15 cellular contexts compared by ENCODE assay signal in the genomic region with DNA sequence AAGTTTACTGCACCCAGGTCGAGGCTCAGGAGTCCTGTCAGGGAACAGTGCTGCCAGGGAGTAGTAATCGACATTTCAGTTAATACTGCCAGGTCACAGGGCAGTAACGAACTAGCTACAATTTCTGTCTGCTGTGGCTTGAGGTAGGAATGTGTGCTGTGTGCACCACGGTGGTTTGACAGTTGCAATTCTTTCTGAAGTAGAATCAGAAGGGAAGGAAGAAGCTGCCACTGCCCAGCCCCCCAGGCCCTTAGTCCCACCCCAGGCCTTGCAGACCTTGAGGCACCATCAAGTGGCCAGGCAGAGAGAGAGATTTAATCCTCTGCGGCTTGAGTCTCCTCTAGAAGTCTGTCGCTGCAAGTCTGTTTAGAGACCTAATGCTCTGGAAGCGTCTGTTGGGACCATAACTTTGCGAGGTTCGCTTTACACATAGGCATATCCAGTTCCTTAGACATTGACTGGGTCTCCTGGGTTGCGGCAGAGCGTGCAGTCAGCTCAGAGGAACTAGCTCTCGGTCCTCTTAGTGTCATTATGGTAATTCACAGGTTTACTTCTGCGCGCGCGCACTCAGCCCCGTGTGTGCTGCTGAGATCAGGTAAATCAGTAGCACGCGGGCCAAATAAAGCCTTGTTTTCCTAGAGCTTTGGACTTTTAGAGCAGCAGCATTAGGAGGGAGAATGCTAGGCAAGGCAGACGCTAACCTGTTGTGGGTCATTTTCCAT.
DNase-seq lines count a peak whose midpoint lies in the region; ATAC-seq lines count a peak whose summit lies in the region.
"Had no signal": no experiment of that assay in that cellular context is flagged by ENCODE, and none has a peak within 500 bp of the region (broad histone marks: within the 10 kb centered on the region; RNA-seq: fewer than 3 reads in every experiment).

No MANE protein-coding gene starts in this region.

- ATAC-seq in HG02840 (IDR thresholded peaks at IDR 0.05; ENCODE audit: low FRiP score, unreplicated experiment), result no peak
- ATAC-seq: foreskin keratinocyte had no signal

- peak; percentile 91 for DNase-seq in DMS153 treated with DMSO at 0.1 percent for 48 hours (lab: John Stamatoyannopoulos, UW; ENCODE audit: unreplicated experiment)
- DNase-seq in NCI-H1092 treated with DMSO at 0.1 percent for 48 hours (lab: John Stamatoyannopoulos, UW), result peak; percentile 94
- DNase-seq in NCI-H524 (lab: John Stamatoyannopoulos, UW), result peak; percentile 100
- DNase-seq in left kidney (ENCODE audit: low read depth, low spot score), result peak; percentile 61
- DNase-seq in substantia nigra (lab: John Stamatoyannopoulos, UW), result no peak
- no peak for DNase-seq in NCI-H1048 (lab: John Stamatoyannopoulos, UW)
- DNase-seq in activated effector memory CD4-positive, alpha-beta T cell treated with anti-CD3 and anti-CD28 coated beads, Interleukin-2, amount 50 U/mL, for 16 hours, result no peak
- DNase-seq: activated naive CD4-positive, alpha-beta T cell treated with anti-CD3 and anti-CD28 coated beads, Interleukin-2, amount 10 ng/mL, durations not matched to agents 7 days and 5 days; COR-L47; effector memory CD4-positive, alpha-beta T cell; foreskin keratinocyte; NCI-H146; OCI-M1 had no signal

- H3K27ac ChIP-seq in substantia nigra (ENCODE audit: low read depth, low read length, poor library complexity, severe bottlenecking), result no peak overlapping the region
- H3K27ac ChIP-seq: foreskin keratinocyte, skin epidermis had no signal

Comparison
In these comparisons a context has a peak if more than half of its experiments do, and no peak if none do; other contexts are left out.
1. DNase-seq: peak in DMS153 treated with DMSO at 0.1 percent for 48 hours (single experiment), NCI-H1092 treated with DMSO at 0.1 percent for 48 hours (single experiment), NCI-H524 (2 of 2) and left kidney (single experiment); none in substantia nigra (0 of 49), NCI-H1048 (single experiment) and activated effector memory CD4-positive, alpha-beta T cell treated with anti-CD3 and anti-CD28 coated beads, Interleukin-2, amount 50 U/mL, for 16 hours (single experiment).